ENCODE assay signal across 9 cellular contexts in genomic region chr1:217133958-217134856, GRCh38.
DNase-seq lines count a peak whose midpoint lies in the region; ATAC-seq and TF ChIP-seq lines count a peak whose summit lies in the region.
"Had no signal": no experiment of that assay in that cellular context is flagged by ENCODE, and none has a peak within 500 bp of the region (broad histone marks: within the 10 kb centered on the region; RNA-seq: fewer than 3 reads in every experiment).

No MANE protein-coding gene starts in this region.

- H3K36me3 ChIP-seq in stomach smooth muscle (ENCODE audit: control insufficient read depth in 2 of 2, insufficient read depth in 2 of 2, low read length in 2 of 2): no peaks in the 10 kb centered on the region

- peaks cover 7 to 15% of the 10 kb centered on the region in 2 donors for H3K27me3 ChIP-seq in stomach smooth muscle (ENCODE audit: control insufficient read depth in 1 of 2, insufficient read depth in 2 of 2, low read length in 2 of 2)

- peaks cover 21% of the 10 kb centered on the region for H3K4me1 ChIP-seq in stomach smooth muscle (ENCODE audit: control insufficient read depth, insufficient read depth, low read length)

- DNase-seq in NCI-H1417 (lab: John Stamatoyannopoulos, UW) (peak in 2 of 3 experiments; percentile 87 to 88), NCI-H1417 treated with DMSO at 0.1 percent for 48 hours (lab: John Stamatoyannopoulos, UW) (no peak), choroid plexus epithelial cell (ENCODE audit: low read depth) (peak; percentile 18), iris pigment epithelial cell (ENCODE audit: low read depth) (peak; percentile 20), NCI-H187 (lab: John Stamatoyannopoulos, UW) (no peak)
- DNase-seq in stimulated activated CD4-positive, alpha-beta T cell treated with anti-CD3 and anti-CD28 coated beads, Interleukin-1b, Interleukin-23, amount 100 ng/mL, for 48 hours: no peak

- no peak for ATAC-seq in HG02885 (IDR thresholded peaks at IDR 0.05; ENCODE audit: poor library complexity, unreplicated experiment)
- ATAC-seq: sciatic nerve had no signal

- no peaks in the 10 kb centered on the region for H3K9me3 ChIP-seq in stomach smooth muscle (ENCODE audit: control insufficient read depth in 2 of 2, low read length in 2 of 2)

- H3K4me3 ChIP-seq in choroid plexus epithelial cell (ENCODE audit: low read depth, low read length): no peak overlapping the region
- H3K4me3 ChIP-seq in stomach smooth muscle (ENCODE audit: low read length in 2 of 2): peak overlapping the region; percentile 78 to 80

- TF ChIP-seq CTCF in choroid plexus epithelial cell (conservative IDR thresholded peaks at IDR 0.05; ENCODE audit: low read depth, low read length): no peak

- H3K27ac ChIP-seq in stomach smooth muscle (ENCODE audit: low read length): no peak overlapping the region

- peak overlapping the region in 1 of 2 donors; percentile 50 for H3K9ac ChIP-seq in stomach smooth muscle (ENCODE audit: low read length in 2 of 2)

Comparison
In these comparisons a context has a peak if more than half of its experiments do, and no peak if none do; other contexts are left out.
1. DNase-seq: peak in NCI-H1417 (2 of 3), choroid plexus epithelial cell (single experiment) and iris pigment epithelial cell (single experiment); none in NCI-H1417 treated with DMSO at 0.1 percent for 48 hours (single experiment), stimulated activated CD4-positive, alpha-beta T cell treated with anti-CD3 and anti-CD28 coated beads, Interleukin-1b, Interleukin-23, amount 100 ng/mL, for 48 hours (single experiment) and NCI-H187 (0 of 2).